ENCODE assay signal across 1 cellular context in the genomic region with DNA sequence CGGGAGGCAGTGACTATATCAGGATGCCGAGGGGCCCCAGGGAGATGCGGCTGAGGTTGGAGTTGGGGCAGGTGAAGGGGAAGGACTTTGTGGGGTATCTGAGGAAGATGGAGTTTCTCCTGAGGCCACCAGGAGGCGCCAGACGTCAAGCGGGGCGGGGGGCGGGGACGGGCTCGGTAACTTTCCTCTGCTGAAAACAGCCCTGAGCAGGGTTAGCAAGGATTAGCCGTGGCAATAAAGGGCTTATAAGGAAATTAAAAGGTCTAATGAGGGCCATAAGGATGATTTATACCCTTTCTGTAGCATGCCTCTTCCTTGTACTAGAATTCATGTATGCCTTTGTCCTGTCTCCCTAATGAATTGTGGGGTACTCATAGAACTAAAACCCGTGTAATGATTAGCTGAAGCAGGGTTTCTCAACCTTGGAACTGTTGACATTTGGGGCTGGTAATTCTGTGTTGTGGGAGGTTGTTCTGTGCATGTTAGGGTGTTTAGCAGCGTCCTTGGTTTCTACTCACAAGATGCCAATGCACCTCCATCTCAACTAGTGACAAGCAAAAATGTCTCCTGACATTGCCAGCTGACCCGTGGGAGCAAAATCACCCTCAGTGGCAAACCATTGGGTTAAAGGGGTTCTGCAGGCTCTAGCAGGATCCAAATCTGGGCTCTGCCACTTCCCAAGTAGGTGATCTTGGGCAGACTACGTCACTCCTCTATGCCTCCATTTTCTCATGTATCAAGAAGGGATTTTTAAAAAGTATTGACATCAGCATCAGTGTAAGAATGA.
TF ChIP-seq lines count a peak whose summit lies in the region.

No MANE protein-coding gene starts in this region.

TF ChIP-seq in HepG2, 621 proteins besides CTCF, POLR2A, EP300 and RAD21 (continued from another document and continues in another):
- TF ChIP-seq BHLHE40 (IDR thresholded peaks at IDR 0.05; ENCODE audit: low read length) (no peak; the same call in 1 of the 2 replicates), ZNF776 (CRISPR knock-in tag; IDR thresholded peaks at IDR 0.05) (no peak), TMF1 (CRISPR knock-in tag; IDR thresholded peaks at IDR 0.05; ENCODE audit: low read depth) (0 out of 2 replicates have a peak, but pooled peaks have one; percentile 29), ZNF33A (CRISPR knock-in tag; IDR thresholded peaks at IDR 0.05; ENCODE audit: borderline replicate concordance) (no peak), ZNF510 (CRISPR knock-in tag; IDR thresholded peaks at IDR 0.05; ENCODE audit: low read depth) (peak; percentile 91), NFRKB (IDR thresholded peaks at IDR 0.05) (no peak), ZNF788 (CRISPR knock-in tag; IDR thresholded peaks at IDR 0.05; ENCODE audit: borderline replicate concordance) (peak; percentile 77; the same call in 1 of the 2 replicates), ZNF235 (CRISPR knock-in tag; IDR thresholded peaks at IDR 0.05; ENCODE audit: borderline replicate concordance) (no peak), ZNF343 (CRISPR knock-in tag; IDR thresholded peaks at IDR 0.05) (no peak; the same call in none of the 2 replicates), ZNF292 (CRISPR knock-in tag; IDR thresholded peaks at IDR 0.05; ENCODE audit: borderline replicate concordance, low read depth) (peak; percentile 97; the same call in 1 of the 2 replicates), ZNF83 (CRISPR knock-in tag; IDR thresholded peaks at IDR 0.05; ENCODE audit: borderline replicate concordance) (peak; percentile 14; the same call in 1 of the 2 replicates), DPF2 (CRISPR knock-in tag; IDR thresholded peaks at IDR 0.05; ENCODE audit: borderline replicate concordance, low read depth) (peak; percentile 83), GZF1 (CRISPR knock-in tag; IDR thresholded peaks at IDR 0.05) (peak; percentile 73; the same call in 1 of the 2 replicates), ZFAT (CRISPR knock-in tag; conservative IDR thresholded peaks at IDR 0.05) (no peak), SIX1 (CRISPR knock-in tag; IDR thresholded peaks at IDR 0.05; ENCODE audit: borderline replicate concordance) (0 out of 2 replicates have a peak, but pooled peaks have one; percentile 47), ZEB1 (IDR thresholded peaks at IDR 0.05; ENCODE audit: insufficient replicate concordance, low read depth) (peak; percentile 71), SMC3 (IDR thresholded peaks at IDR 0.05; ENCODE audit: low read length) (peak; percentile 91), ZNF44 (CRISPR knock-in tag; IDR thresholded peaks at IDR 0.05) (no peak), ZMAT3 (CRISPR knock-in tag; conservative IDR thresholded peaks at IDR 0.05) (peak; percentile 94; the same call in 1 of the 2 replicates), JARID2 (CRISPR knock-in tag; IDR thresholded peaks at IDR 0.05; ENCODE audit: insufficient replicate concordance) (peak; percentile 35), PHB2 (IDR thresholded peaks at IDR 0.05; ENCODE audit: partially characterized antibody) (no peak), NFYC (CRISPR knock-in tag; IDR thresholded peaks at IDR 0.05) (no peak), ZKSCAN8 (CRISPR knock-in tag; IDR thresholded peaks at IDR 0.05; ENCODE audit: borderline replicate concordance) (peak; percentile 89; the same call in 1 of the 2 replicates), ZNF598 (CRISPR knock-in tag; IDR thresholded peaks at IDR 0.05; ENCODE audit: borderline replicate concordance) (no peak), RAD51 (IDR thresholded peaks at IDR 0.05; ENCODE audit: borderline replicate concordance) (no peak), KAT8 (CRISPR knock-in tag; IDR thresholded peaks at IDR 0.05) (peak; percentile 75), TOE1 (CRISPR knock-in tag; IDR thresholded peaks at IDR 0.05) (peak; percentile 26; the same call in 1 of the 2 replicates), ZNF253 (CRISPR knock-in tag; IDR thresholded peaks at IDR 0.05; ENCODE audit: borderline replicate concordance) (no peak), ZFP36L2 (CRISPR knock-in tag; IDR thresholded peaks at IDR 0.05) (no peak), PRMT3 (CRISPR knock-in tag; IDR thresholded peaks at IDR 0.05; ENCODE audit: borderline replicate concordance, low read depth) (no peak), BRD4 (CRISPR knock-in tag; IDR thresholded peaks at IDR 0.05) (peak; percentile 72; the same call in 1 of the 2 replicates), NCOA2 (CRISPR knock-in tag; IDR thresholded peaks at IDR 0.05) (peak; percentile 88), TCF7L2 (IDR thresholded peaks at IDR 0.05; ENCODE audit: low read depth, low read length) (no peak), ZBTB38 (CRISPR knock-in tag; IDR thresholded peaks at IDR 0.05) (no peak; the same call in 1 of the 2 replicates), SP5 (CRISPR knock-in tag; IDR thresholded peaks at IDR 0.05; ENCODE audit: borderline replicate concordance, low read depth) (peak; percentile 84), RORA (CRISPR knock-in tag; IDR thresholded peaks at IDR 0.05) (no peak), MED1 (CRISPR knock-in tag; IDR thresholded peaks at IDR 0.05) (peak; percentile 89), RBFOX2 (IDR thresholded peaks at IDR 0.05; ENCODE audit: low read depth, low read length) (no peak), ZNF567 (CRISPR knock-in tag; IDR thresholded peaks at IDR 0.05; ENCODE audit: borderline replicate concordance) (no peak), IRX3 (CRISPR knock-in tag; IDR thresholded peaks at IDR 0.05; ENCODE audit: borderline replicate concordance, low read depth) (no peak), ATF7-NPFF (CRISPR knock-in tag; IDR thresholded peaks at IDR 0.05; ENCODE audit: low read depth) (no peak), HOXD1 (CRISPR knock-in tag; IDR thresholded peaks at IDR 0.05) (no peak)
- TF ChIP-seq, protein P1, sequence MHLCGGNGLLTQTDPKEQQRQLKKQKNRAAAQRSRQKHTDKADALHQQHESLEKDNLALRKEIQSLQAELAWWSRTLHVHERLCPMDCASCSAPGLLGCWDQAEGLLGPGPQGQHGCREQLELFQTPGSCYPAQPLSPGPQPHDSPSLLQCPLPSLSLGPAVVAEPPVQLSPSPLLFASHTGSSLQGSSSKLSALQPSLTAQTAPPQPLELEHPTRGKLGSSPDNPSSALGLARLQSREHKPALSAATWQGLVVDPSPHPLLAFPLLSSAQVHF (CRISPR knock-in tag; IDR thresholded peaks at IDR 0.05), result no peak
- TF ChIP-seq, protein P2, sequence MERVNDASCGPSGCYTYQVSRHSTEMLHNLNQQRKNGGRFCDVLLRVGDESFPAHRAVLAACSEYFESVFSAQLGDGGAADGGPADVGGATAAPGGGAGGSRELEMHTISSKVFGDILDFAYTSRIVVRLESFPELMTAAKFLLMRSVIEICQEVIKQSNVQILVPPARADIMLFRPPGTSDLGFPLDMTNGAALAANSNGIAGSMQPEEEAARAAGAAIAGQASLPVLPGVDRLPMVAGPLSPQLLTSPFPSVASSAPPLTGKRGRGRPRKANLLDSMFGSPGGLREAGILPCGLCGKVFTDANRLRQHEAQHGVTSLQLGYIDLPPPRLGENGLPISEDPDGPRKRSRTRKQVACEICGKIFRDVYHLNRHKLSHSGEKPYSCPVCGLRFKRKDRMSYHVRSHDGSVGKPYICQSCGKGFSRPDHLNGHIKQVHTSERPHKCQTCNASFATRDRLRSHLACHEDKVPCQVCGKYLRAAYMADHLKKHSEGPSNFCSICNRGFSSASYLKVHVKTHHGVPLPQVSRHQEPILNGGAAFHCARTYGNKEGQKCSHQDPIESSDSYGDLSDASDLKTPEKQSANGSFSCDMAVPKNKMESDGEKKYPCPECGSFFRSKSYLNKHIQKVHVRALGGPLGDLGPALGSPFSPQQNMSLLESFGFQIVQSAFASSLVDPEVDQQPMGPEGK (CRISPR knock-in tag; IDR thresholded peaks at IDR 0.05), result peak; percentile 86
- TF ChIP-seq, protein P3, sequence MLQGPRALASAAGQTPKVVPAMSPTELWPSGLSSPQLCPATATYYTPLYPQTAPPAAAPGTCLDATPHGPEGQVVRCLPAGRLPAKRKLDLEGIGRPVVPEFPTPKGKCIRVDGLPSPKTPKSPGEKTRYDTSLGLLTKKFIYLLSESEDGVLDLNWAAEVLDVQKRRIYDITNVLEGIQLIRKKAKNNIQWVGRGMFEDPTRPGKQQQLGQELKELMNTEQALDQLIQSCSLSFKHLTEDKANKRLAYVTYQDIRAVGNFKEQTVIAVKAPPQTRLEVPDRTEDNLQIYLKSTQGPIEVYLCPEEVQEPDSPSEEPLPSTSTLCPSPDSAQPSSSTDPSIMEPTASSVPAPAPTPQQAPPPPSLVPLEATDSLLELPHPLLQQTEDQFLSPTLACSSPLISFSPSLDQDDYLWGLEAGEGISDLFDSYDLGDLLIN (CRISPR knock-in tag; IDR thresholded peaks at IDR 0.05; ENCODE audit: borderline replicate concordance), result 0 out of 2 replicates have a peak, but pooled peaks have one; percentile 6
- TF ChIP-seq, protein P4, sequence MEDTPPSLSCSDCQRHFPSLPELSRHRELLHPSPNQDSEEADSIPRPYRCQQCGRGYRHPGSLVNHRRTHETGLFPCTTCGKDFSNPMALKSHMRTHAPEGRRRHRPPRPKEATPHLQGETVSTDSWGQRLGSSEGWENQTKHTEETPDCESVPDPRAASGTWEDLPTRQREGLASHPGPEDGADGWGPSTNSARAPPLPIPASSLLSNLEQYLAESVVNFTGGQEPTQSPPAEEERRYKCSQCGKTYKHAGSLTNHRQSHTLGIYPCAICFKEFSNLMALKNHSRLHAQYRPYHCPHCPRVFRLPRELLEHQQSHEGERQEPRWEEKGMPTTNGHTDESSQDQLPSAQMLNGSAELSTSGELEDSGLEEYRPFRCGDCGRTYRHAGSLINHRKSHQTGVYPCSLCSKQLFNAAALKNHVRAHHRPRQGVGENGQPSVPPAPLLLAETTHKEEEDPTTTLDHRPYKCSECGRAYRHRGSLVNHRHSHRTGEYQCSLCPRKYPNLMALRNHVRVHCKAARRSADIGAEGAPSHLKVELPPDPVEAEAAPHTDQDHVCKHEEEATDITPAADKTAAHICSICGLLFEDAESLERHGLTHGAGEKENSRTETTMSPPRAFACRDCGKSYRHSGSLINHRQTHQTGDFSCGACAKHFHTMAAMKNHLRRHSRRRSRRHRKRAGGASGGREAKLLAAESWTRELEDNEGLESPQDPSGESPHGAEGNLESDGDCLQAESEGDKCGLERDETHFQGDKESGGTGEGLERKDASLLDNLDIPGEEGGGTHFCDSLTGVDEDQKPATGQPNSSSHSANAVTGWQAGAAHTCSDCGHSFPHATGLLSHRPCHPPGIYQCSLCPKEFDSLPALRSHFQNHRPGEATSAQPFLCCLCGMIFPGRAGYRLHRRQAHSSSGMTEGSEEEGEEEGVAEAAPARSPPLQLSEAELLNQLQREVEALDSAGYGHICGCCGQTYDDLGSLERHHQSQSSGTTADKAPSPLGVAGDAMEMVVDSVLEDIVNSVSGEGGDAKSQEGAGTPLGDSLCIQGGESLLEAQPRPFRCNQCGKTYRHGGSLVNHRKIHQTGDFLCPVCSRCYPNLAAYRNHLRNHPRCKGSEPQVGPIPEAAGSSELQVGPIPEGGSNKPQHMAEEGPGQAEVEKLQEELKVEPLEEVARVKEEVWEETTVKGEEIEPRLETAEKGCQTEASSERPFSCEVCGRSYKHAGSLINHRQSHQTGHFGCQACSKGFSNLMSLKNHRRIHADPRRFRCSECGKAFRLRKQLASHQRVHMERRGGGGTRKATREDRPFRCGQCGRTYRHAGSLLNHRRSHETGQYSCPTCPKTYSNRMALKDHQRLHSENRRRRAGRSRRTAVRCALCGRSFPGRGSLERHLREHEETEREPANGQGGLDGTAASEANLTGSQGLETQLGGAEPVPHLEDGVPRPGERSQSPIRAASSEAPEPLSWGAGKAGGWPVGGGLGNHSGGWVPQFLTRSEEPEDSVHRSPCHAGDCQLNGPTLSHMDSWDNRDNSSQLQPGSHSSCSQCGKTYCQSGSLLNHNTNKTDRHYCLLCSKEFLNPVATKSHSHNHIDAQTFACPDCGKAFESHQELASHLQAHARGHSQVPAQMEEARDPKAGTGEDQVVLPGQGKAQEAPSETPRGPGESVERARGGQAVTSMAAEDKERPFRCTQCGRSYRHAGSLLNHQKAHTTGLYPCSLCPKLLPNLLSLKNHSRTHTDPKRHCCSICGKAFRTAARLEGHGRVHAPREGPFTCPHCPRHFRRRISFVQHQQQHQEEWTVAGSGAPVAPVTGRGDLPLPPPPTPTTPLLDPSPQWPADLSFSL (CRISPR knock-in tag; IDR thresholded peaks at IDR 0.05), result peak; percentile 69; the same call in 1 of the 2 replicates
- TF ChIP-seq, protein P5, sequence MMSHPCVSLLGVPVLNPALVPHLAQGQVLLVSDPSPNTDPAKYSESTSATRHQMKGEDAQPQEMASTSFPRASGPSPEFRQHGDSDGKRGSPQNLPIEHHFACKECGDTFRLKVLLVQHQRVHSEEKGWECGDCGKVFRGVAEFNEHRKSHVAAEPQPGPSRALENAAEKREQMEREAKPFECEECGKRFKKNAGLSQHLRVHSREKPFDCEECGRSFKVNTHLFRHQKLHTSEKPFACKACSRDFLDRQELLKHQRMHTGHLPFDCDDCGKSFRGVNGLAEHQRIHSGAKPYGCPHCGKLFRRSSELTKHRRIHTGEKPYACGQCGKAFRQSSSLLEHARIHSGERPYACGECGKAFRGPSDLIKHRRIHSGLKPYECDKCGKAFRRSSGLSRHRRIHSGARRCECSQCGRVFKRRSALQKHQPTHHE (CRISPR knock-in tag; IDR thresholded peaks at IDR 0.05; ENCODE audit: borderline replicate concordance), result peak; percentile 53; the same call in 1 of the 2 replicates
- TF ChIP-seq, protein P6, sequence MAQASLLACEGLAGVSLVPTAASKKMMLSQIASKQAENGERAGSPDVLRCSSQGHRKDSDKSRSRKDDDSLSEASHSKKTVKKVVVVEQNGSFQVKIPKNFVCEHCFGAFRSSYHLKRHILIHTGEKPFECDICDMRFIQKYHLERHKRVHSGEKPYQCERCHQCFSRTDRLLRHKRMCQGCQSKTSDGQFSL (CRISPR knock-in tag; IDR thresholded peaks at IDR 0.05), result 0 out of 2 replicates have a peak, but pooled peaks have one; percentile 50
- TF ChIP-seq, protein P7, sequence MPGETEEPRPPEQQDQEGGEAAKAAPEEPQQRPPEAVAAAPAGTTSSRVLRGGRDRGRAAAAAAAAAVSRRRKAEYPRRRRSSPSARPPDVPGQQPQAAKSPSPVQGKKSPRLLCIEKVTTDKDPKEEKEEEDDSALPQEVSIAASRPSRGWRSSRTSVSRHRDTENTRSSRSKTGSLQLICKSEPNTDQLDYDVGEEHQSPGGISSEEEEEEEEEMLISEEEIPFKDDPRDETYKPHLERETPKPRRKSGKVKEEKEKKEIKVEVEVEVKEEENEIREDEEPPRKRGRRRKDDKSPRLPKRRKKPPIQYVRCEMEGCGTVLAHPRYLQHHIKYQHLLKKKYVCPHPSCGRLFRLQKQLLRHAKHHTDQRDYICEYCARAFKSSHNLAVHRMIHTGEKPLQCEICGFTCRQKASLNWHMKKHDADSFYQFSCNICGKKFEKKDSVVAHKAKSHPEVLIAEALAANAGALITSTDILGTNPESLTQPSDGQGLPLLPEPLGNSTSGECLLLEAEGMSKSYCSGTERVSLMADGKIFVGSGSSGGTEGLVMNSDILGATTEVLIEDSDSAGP (CRISPR knock-in tag; IDR thresholded peaks at IDR 0.05; ENCODE audit: borderline replicate concordance), result peak; percentile 84
- TF ChIP-seq, protein P8, sequence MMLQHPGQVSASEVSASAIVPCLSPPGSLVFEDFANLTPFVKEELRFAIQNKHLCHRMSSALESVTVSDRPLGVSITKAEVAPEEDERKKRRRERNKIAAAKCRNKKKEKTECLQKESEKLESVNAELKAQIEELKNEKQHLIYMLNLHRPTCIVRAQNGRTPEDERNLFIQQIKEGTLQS (CRISPR knock-in tag; IDR thresholded peaks at IDR 0.05), result no peak
- TF ChIP-seq, protein P9, sequence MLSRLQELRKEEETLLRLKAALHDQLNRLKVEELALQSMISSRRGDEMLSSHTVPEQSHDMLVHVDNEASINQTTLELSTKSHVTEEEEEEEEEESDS (CRISPR knock-in tag; IDR thresholded peaks at IDR 0.05; ENCODE audit: borderline replicate concordance), result no peak
